8 cellular contexts compared by ENCODE assay signal in the genomic region with DNA sequence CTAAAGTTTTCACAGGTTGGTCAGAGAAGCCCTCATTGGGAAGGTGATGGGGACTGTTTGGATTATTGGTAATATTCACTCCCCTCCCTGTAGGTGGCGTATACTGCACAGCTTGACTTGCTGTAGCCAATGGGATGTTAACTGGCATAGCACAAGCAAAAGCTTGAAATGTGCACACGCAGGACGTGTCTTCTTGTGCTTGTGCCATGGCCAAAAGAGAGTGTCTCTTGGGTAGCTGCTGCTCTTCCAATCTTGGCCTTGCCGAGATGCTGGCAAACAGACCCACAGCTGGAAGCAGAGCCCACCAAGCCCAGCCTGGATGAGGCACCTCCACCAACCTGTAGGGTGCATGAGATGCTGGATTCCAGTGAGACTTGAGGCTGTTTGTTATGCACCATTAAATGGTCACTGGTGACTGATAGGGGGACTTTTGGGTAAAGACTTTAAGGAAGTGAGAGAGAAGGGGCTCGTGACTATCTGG.
DNase-seq lines count a peak whose midpoint lies in the region; ATAC-seq and TF ChIP-seq lines count a peak whose summit lies in the region.

No MANE protein-coding gene starts in this region.

- H3K9me3 ChIP-seq in MG63, result no peaks in the 10 kb centered on the region

- ATAC-seq in HG02642 (IDR thresholded peaks at IDR 0.05; ENCODE audit: poor library complexity, unreplicated experiment), result peak; percentile 69

- TF ChIP-seq CTCF in GM12864 (IDR thresholded peaks at IDR 0.05; ENCODE audit: low read depth, low read length, missing control alignments) (peak; percentile 68), endothelial cell (IDR thresholded peaks at IDR 0.05; ENCODE audit: unreplicated experiment) (peak; percentile 71), retinal pigment epithelial cell (conservative IDR thresholded peaks at IDR 0.05; ENCODE audit: low read depth, low read length) (peak; percentile 15)

- H3K4me3 Mint-ChIP-seq in endothelial cell (ENCODE audit: unreplicated experiment), result no peak overlapping the region

- no peaks in the 10 kb centered on the region for H3K36me3 ChIP-seq in MG63

- H3K4me1 Mint-ChIP-seq in endothelial cell (ENCODE audit: unreplicated experiment), result no peaks in the 10 kb centered on the region

- peaks cover 2% of the 10 kb centered on the region for H3K27me3 Mint-ChIP-seq in endothelial cell (ENCODE audit: unreplicated experiment)

- H3K27me3 ChIP-seq in MG63, result no peaks in the 10 kb centered on the region

- no peak overlapping the region for H3K27ac Mint-ChIP-seq in endothelial cell (ENCODE audit: unreplicated experiment)

- DNase-seq in AG08395 (ENCODE audit: low spot score) (peak; percentile 39), GM12864 (ENCODE audit: low read depth) (no peak), NCI-H2081 (lab: John Stamatoyannopoulos, UW) (peak; percentile 20 to 57), endothelial cell (ENCODE audit: low spot score) (peak; percentile 24), retinal pigment epithelial cell (ENCODE audit: low read depth) (no peak), MG63 (no peak), NCI-H128 (lab: John Stamatoyannopoulos, UW; ENCODE audit: unreplicated experiment) (no peak)

- no peaks in the 10 kb centered on the region for H3K36me3 Mint-ChIP-seq in endothelial cell (ENCODE audit: low read depth, unreplicated experiment)

- H3K4me3 ChIP-seq in GM12864 (ENCODE audit: low read depth, low read length) (no peak overlapping the region), retinal pigment epithelial cell (ENCODE audit: low read length) (no peak overlapping the region), MG63 (no peak overlapping the region)

- H3K9me3 Mint-ChIP-seq in endothelial cell (ENCODE audit: unreplicated experiment), result no peaks in the 10 kb centered on the region

Comparison
In these comparisons a context has a peak if more than half of its experiments do, and no peak if none do; other contexts are left out.
1. DNase-seq: peak in AG08395 (single experiment), NCI-H2081 (2 of 2) and endothelial cell (single experiment); none in GM12864 (single experiment), retinal pigment epithelial cell (single experiment), MG63 (single experiment) and NCI-H128 (single experiment).
2. CTCF ChIP-seq: peak in every context shown above with its lines; median percentile 71 in endothelial cell; 68 in GM12864; 15 in retinal pigment epithelial cell.